ENCODE assay signal across 16 cellular contexts in the genomic region with DNA sequence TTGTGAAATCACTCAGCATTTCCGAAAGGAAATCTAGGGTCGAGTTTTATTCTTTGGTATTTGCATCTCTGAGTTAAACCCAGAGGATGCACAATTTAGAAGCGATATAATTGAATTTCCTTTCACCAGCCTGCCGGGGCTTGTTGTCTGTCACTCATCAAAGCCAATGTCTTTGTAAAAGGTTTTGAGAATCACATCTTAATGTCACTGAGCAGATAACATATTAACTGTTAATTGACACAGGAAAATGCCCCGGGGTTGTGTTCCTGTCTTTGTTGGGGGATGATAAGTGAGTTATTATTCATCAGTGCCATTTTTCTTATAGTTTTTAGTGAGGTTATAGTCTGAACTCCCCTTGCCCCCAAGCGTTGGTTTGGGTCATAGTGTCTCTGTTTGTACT.
"Had no signal": no experiment of that assay in that cellular context is flagged by ENCODE, and none has a peak within 500 bp of the region (broad histone marks: within the 10 kb centered on the region; RNA-seq: fewer than 3 reads in every experiment).

No MANE protein-coding gene starts in this region.

- H3K36me3 Mint-ChIP-seq: naive thymus-derived CD8-positive, alpha-beta T cell had no signal

- ATAC-seq: activated CD4-positive, alpha-beta T cell treated with anti-CD3 and anti-CD28 coated beads for 36 hours; activated CD8-positive, alpha-beta T cell treated with anti-CD3 and anti-CD28 coated beads for 36 hours; activated naive CD8-positive, alpha-beta T cell treated with anti-CD3 and anti-CD28 coated beads, Interleukin-2, amount 50 U/mL, for 24 hours; activated T-cell treated with anti-CD3 and anti-CD28 coated beads, Interleukin-2, amount 50 U/mL, for 72 hours; gastrocnemius medialis; lower lobe of right lung; naive thymus-derived CD8-positive, alpha-beta T cell had no signal

- H3K9me3 ChIP-seq: gastrocnemius medialis, lower lobe of right lung, sigmoid colon, stomach, thoracic aorta had no signal

- H3K36me3 ChIP-seq: gastrocnemius medialis, lower lobe of right lung, sigmoid colon, stomach, thoracic aorta had no signal

- H3K4me3 ChIP-seq: gastrocnemius medialis, hepatocyte, lower lobe of right lung, sigmoid colon, stomach, thoracic aorta had no signal

- H3K9me3 Mint-ChIP-seq: activated CD8-positive, alpha-beta T cell treated with anti-CD3 and anti-CD28 coated beads for 36 hours had no signal

- DNase-seq: activated CD4-positive, alpha-beta T cell treated with anti-CD3 and anti-CD28 coated beads for 36 hours; activated CD8-positive, alpha-beta memory T cell treated with anti-CD3 and anti-CD28 coated beads, Interleukin-2, amount 50 U/mL, for 4 hours; activated CD8-positive, alpha-beta T cell treated with anti-CD3 and anti-CD28 coated beads for 36 hours; activated naive CD8-positive, alpha-beta T cell treated with anti-CD3 and anti-CD28 coated beads, Interleukin-2, amount 50 U/mL, for 24 hours; activated T-cell treated with anti-CD3 and anti-CD28 coated beads, Interleukin-2, amount 50 U/mL, for 72 hours; effector CD4-positive, alpha-beta T cell; gastrocnemius medialis; lower lobe of right lung; naive thymus-derived CD8-positive, alpha-beta T cell; sigmoid colon; stimulated activated CD4-positive, alpha-beta T cell treated with anti-CD3 and anti-CD28 coated beads, Interleukin-4, amount 100 ng/mL, for 24 hours; stomach had no signal

- H3K27me3 ChIP-seq: gastrocnemius medialis, hepatocyte, sigmoid colon, stomach had no signal

- H3K4me1 ChIP-seq: gastrocnemius medialis, sigmoid colon had no signal

- H3K4me3 Mint-ChIP-seq: activated CD4-positive, alpha-beta T cell treated with anti-CD3 and anti-CD28 coated beads for 36 hours; activated CD8-positive, alpha-beta T cell treated with anti-CD3 and anti-CD28 coated beads for 36 hours; activated naive CD8-positive, alpha-beta T cell treated with anti-CD3 and anti-CD28 coated beads, Interleukin-2, amount 50 U/mL, for 24 hours; activated T-cell treated with anti-CD3 and anti-CD28 coated beads, Interleukin-2, amount 50 U/mL, for 72 hours; naive thymus-derived CD8-positive, alpha-beta T cell had no signal

- FAIRE-seq: astrocyte, colon had no signal

- H3K27me3 Mint-ChIP-seq: activated CD4-positive, alpha-beta T cell treated with anti-CD3 and anti-CD28 coated beads for 36 hours; activated CD8-positive, alpha-beta T cell treated with anti-CD3 and anti-CD28 coated beads for 36 hours; activated naive CD8-positive, alpha-beta T cell treated with anti-CD3 and anti-CD28 coated beads, Interleukin-2, amount 50 U/mL, for 24 hours; naive thymus-derived CD8-positive, alpha-beta T cell had no signal

- H3K27ac Mint-ChIP-seq: activated CD4-positive, alpha-beta T cell treated with anti-CD3 and anti-CD28 coated beads for 36 hours; activated CD8-positive, alpha-beta T cell treated with anti-CD3 and anti-CD28 coated beads for 36 hours; activated naive CD8-positive, alpha-beta T cell treated with anti-CD3 and anti-CD28 coated beads, Interleukin-2, amount 50 U/mL, for 24 hours; activated T-cell treated with anti-CD3 and anti-CD28 coated beads, Interleukin-2, amount 50 U/mL, for 72 hours had no signal

- H3K27ac ChIP-seq: gastrocnemius medialis, hepatocyte, lower lobe of right lung, sigmoid colon, stomach, thoracic aorta had no signal

- H3K4me2 ChIP-seq: hepatocyte had no signal

- H3K79me2 ChIP-seq: hepatocyte had no signal
